Comparison of ENCODE assay signal across 22 cellular contexts in genomic region chr4:30790123-30790522, GRCh38.
"Had no signal": no experiment of that assay in that cellular context is flagged by ENCODE, and none has a peak within 500 bp of the region (broad histone marks: within the 10 kb centered on the region; RNA-seq: fewer than 3 reads in every experiment).

No MANE protein-coding gene starts in this region.

- H3K4me3 Mint-ChIP-seq: naive thymus-derived CD8-positive, alpha-beta T cell; neural crest cell had no signal

- H3K4me1 Mint-ChIP-seq: naive thymus-derived CD8-positive, alpha-beta T cell had no signal

- H3K4me1 ChIP-seq: right atrium auricular region, uterus had no signal

- ATAC-seq: heart left ventricle; left lobe of liver; naive thymus-derived CD8-positive, alpha-beta T cell had no signal

- H3K27me3 Mint-ChIP-seq: naive thymus-derived CD8-positive, alpha-beta T cell had no signal

- H3K9me3 ChIP-seq: heart left ventricle, mucosa of descending colon, ovary, right atrium auricular region, sigmoid colon, stomach, thoracic aorta, uterus had no signal

- H3K27me3 ChIP-seq: dorsolateral prefrontal cortex, heart left ventricle, ovary, right atrium auricular region, sigmoid colon, stomach, uterus had no signal

- H3K27ac ChIP-seq: dorsolateral prefrontal cortex, heart left ventricle, ovary, right atrium auricular region, sigmoid colon, thoracic aorta had no signal

- H3K4me3 ChIP-seq: heart left ventricle, mucosa of descending colon, ovary, right atrium auricular region, sigmoid colon, skin epidermis, stomach, uterus had no signal

- H3K27ac Mint-ChIP-seq: naive thymus-derived CD8-positive, alpha-beta T cell had no signal

- DNase-seq: cortex of kidney; dorsolateral prefrontal cortex; effector CD8-positive, alpha-beta T cell; heart left ventricle; hypothalamus; islet precursor cell; mammary epithelial cell; mucosa of descending colon; naive thymus-derived CD8-positive, alpha-beta T cell; ovary; sigmoid colon; stimulated activated CD4-positive, alpha-beta T cell treated with anti-CD3 and anti-CD28 coated beads, Interleukin-12 subunit alpha, Interleukin-12 subunit beta, amount 100 ng/mL, for 4 hours; stimulated activated naive CD4-positive, alpha-beta T cell; stomach; substantia nigra; trophoblast cell; uterus had no signal

- H3K9me3 Mint-ChIP-seq: neural crest cell had no signal

- H3K36me3 ChIP-seq: heart left ventricle, ovary, right atrium auricular region, sigmoid colon, stomach, thoracic aorta, uterus had no signal

- H3K36me3 Mint-ChIP-seq: naive thymus-derived CD8-positive, alpha-beta T cell had no signal
